13 cellular contexts compared by ENCODE assay signal in genomic region chr22:37098976-37099577, GRCh38. TPM values are rescaled to one million over a fixed set of nuclear protein-coding genes. Genes with fewer than 3 reads are reported as not detected.
DNase-seq lines count a peak whose midpoint lies in the region; ATAC-seq, FAIRE-seq and TF ChIP-seq lines count a peak whose summit lies in the region.
"Had no signal": no experiment of that assay in that cellular context is flagged by ENCODE, and none has a peak within 500 bp of the region (broad histone marks: within the 10 kb centered on the region; RNA-seq: fewer than 3 reads in every experiment).

No MANE protein-coding gene starts in this region.

- H3K4me3 ChIP-seq in tibial nerve, result no peak overlapping the region
- H3K4me3 ChIP-seq: hepatocyte had no signal

- 51% methylated on average over 10 of the region's 10 CpGs for WGBS in tibial nerve, 2 donors

- H3K36me3 Mint-ChIP-seq in T-helper 17 cell (ENCODE audit: low read depth) (no peaks in the 10 kb centered on the region), immature natural killer cell (peaks cover 7 to 9% (median 8%) of the 10 kb centered on the region in 3 donors)

- no peak for TF ChIP-seq POLR2A in tibial nerve (IDR thresholded peaks at IDR 0.05)

- DNase-seq in DMS79 (lab: John Stamatoyannopoulos, UW) (peak; percentile 51), GM18507 (ENCODE audit: extremely low spot score, insufficient read length, low read depth) (no peak), T-helper 17 cell (no peak), immature natural killer cell (peak in 2 of 3 donors; percentile 25), tibial nerve (ENCODE audit: low spot score in 2 of 2) (no peak), NCI-H146 (lab: John Stamatoyannopoulos, UW) (no peak), hippocampal formation (lab: John Stamatoyannopoulos, UW) (no peak), SK-N-DZ (ENCODE audit: low spot score) (no peak)
- DNase-seq: activated effector memory CD4-positive, alpha-beta T cell treated with Interleukin-2 at 50 U/mL for 16 hours; stimulated activated CD4-positive, alpha-beta T cell treated with anti-CD3 and anti-CD28 coated beads, Interleukin-1b, Interleukin-23, amount 100 ng/mL, for 48 hours; T-helper 9 cell had no signal

- no peaks in the 10 kb centered on the region for H3K9me3 Mint-ChIP-seq in immature natural killer cell

- H3K27me3 Mint-ChIP-seq in T-helper 17 cell (peaks cover 16% of the 10 kb centered on the region), immature natural killer cell (ENCODE audit: low read depth in 3 of 3) (peaks cover 2 to 7% (median 7%) of the 10 kb centered on the region in 3 donors)

- no peak for ATAC-seq in T-helper 17 cell

- peak overlapping the region; percentile 25 for H3K4me3 Mint-ChIP-seq in T-helper 17 cell
- H3K4me3 Mint-ChIP-seq in immature natural killer cell, result peak overlapping the region in 1 of 5 donors; percentile 18

- H3K27me3 ChIP-seq in tibial nerve, result peaks cover 0 to 57% of the 10 kb centered on the region in 2 donors

- H3K27ac Mint-ChIP-seq in T-helper 17 cell, result no peak overlapping the region
- peak overlapping the region in 5 of 6 donors; percentile 4 to 51 (median 36) for H3K27ac Mint-ChIP-seq in immature natural killer cell

- TF ChIP-seq CTCF in tibial nerve (IDR thresholded peaks at IDR 0.05), result no peak

- H3K9me3 ChIP-seq in T-helper 17 cell (ENCODE audit: control insufficient read depth, low read length, poor library complexity, severe bottlenecking) (no peaks in the 10 kb centered on the region), tibial nerve (no peaks in the 10 kb centered on the region)

- H3K27ac ChIP-seq in tibial nerve, result no peak overlapping the region

- peak; percentile 33 for FAIRE-seq in GM18507 (lab: Jason Lieb, UNC)

- no peaks in the 10 kb centered on the region for H3K4me1 ChIP-seq in tibial nerve

- H3K36me3 ChIP-seq in tibial nerve, result no peaks in the 10 kb centered on the region

- peaks cover 18% of the 10 kb centered on the region for H3K4me1 Mint-ChIP-seq in T-helper 17 cell
- H3K4me1 Mint-ChIP-seq in immature natural killer cell, result peaks cover 8 to 9% of the 10 kb centered on the region in 2 donors

- TF ChIP-seq EP300 in tibial nerve (IDR thresholded peaks at IDR 0.05), result no peak

RNA-seq across cellular contexts. Expression of gene TMPRSS6, which starts 10.4 kb away (rescaled TPM):
- total RNA-seq in T-helper 17 cell (under 1 TPM; 0.31 to 0.92 TPM), tibial nerve (not detected)
- under 1 TPM in 2 of 3 donors, not detected in 1; 0.28 to 0.52 TPM for polyA plus RNA-seq in immature natural killer cell
- not detected in 2 replicates for polyA plus RNA-seq in SK-N-DZ (2014; cell fraction: cytosol; rRNA removed)
- not detected in 2 replicates for polyA plus RNA-seq in SK-N-DZ (2014; cell fraction: nucleus; rRNA removed)
- total RNA-seq: dermis microvascular lymphatic vessel endothelial cell had no signal

RNA-seq across cellular contexts. Expression of gene KCTD17, which starts 47.5 kb away (rescaled TPM):
- 10 to 100 TPM; 26.1 to 31.5 TPM for total RNA-seq in T-helper 17 cell
- polyA plus RNA-seq in immature natural killer cell, result 10 to 100 TPM; 10.7 to 16.1 (median 14.3) TPM
- 10 to 100 TPM in 3 of 4 donors, 1 to 10 TPM in 1; 7.4 to 24.7 (median 20.2) TPM for total RNA-seq in tibial nerve
- 33.0 and 37.2 TPM in 2 replicates for polyA plus RNA-seq in SK-N-DZ (2014; cell fraction: cytosol; rRNA removed)
- 59.0 and 63.0 TPM in 2 replicates for polyA plus RNA-seq in SK-N-DZ (2014; cell fraction: nucleus; rRNA removed)

RNA-seq across cellular contexts. Expression of gene IL2RB, which starts 50.6 kb away (rescaled TPM):
- 100 to 1,000 TPM in 1 of 2 donors, 10 to 100 TPM in 1; 76.4 to 107 TPM for total RNA-seq in T-helper 17 cell
- polyA plus RNA-seq in immature natural killer cell, result 1,000 to 10,000 TPM in 1 of 3 donors, 100 to 1,000 TPM in 2; 863 to 2,762 (median 893) TPM
- 1 to 10 TPM in 2 of 4 donors, under 1 TPM in 1, not detected in 1; 0.22 to 2.7 (median 1.2) TPM for total RNA-seq in tibial nerve
- polyA plus RNA-seq in SK-N-DZ (2014; cell fraction: cytosol; rRNA removed), result 0.22 TPM in 1 of 2 replicates, not detected in the other
- polyA plus RNA-seq in SK-N-DZ (2014; cell fraction: nucleus; rRNA removed), result not detected in 2 replicates
- total RNA-seq: dermis microvascular lymphatic vessel endothelial cell had no signal

Comparison
In these comparisons a context has a peak if more than half of its experiments do, and no peak if none do; other contexts are left out.
1. DNase-seq: peak in DMS79 (single experiment) and immature natural killer cell (2 of 3); none in GM18507 (single experiment), T-helper 17 cell (0 of 3), tibial nerve (0 of 2), NCI-H146 (single experiment), hippocampal formation (0 of 2) and SK-N-DZ (single experiment).
2. RNA of gene IL2RB, which starts 50.6 kb away (total RNA-seq): 76.4 to 107 TPM in T-helper 17 cell; 0.22 to 2.7 TPM in tibial nerve; every median in the first group is over 10 times any median in the second.